Comparison of ENCODE assay signal across 9 cellular contexts in genomic region chr10:43647576-43647975, GRCh38. TPM values are rescaled to one million over a fixed set of nuclear protein-coding genes. Genes with fewer than 3 reads are reported as not detected.
DNase-seq lines count a peak whose midpoint lies in the region; ATAC-seq and TF ChIP-seq lines count a peak whose summit lies in the region.
"Had no signal": no experiment of that assay in that cellular context is flagged by ENCODE, and none has a peak within 500 bp of the region (broad histone marks: within the 10 kb centered on the region; RNA-seq: fewer than 3 reads in every experiment).

No MANE protein-coding gene starts in this region.

- TF ChIP-seq CTCF in brain (conservative IDR thresholded peaks at IDR 0.05) = no peak

- no peak for ATAC-seq in stimulated activated naive CD8-positive, alpha-beta T cell treated with anti-CD3 and anti-CD28 coated beads, Interleukin-15, Interleukin-2, amounts not matched to agents 100 U/mL and 50 U/mL, for 24 hours
- ATAC-seq in HG03045 (IDR thresholded peaks at IDR 0.05; ENCODE audit: unreplicated experiment) (no peak), HG02840 (IDR thresholded peaks at IDR 0.05; ENCODE audit: low FRiP score, unreplicated experiment) (no peak)

- peaks cover 35% of the 10 kb centered on the region for H3K9me3 Mint-ChIP-seq in stimulated activated naive CD8-positive, alpha-beta T cell treated with anti-CD3 and anti-CD28 coated beads, Interleukin-15, Interleukin-2, amounts not matched to agents 100 ng/mL and 50 ng/mL, for 24 hours
- H3K9me3 Mint-ChIP-seq in brain = peaks cover 50 to 56% (median 54%) of the 10 kb centered on the region in 5 experiments

- peak overlapping the region; percentile 87 for H3K4me3 Mint-ChIP-seq in stimulated activated naive CD8-positive, alpha-beta T cell treated with anti-CD3 and anti-CD28 coated beads, Interleukin-15, Interleukin-2, amounts not matched to agents 100 ng/mL and 50 ng/mL, for 24 hours
- peak overlapping the region; percentile 89 to 98 (median 98) for H3K4me3 Mint-ChIP-seq in brain

- H3K27me3 Mint-ChIP-seq in stimulated activated naive CD8-positive, alpha-beta T cell treated with anti-CD3 and anti-CD28 coated beads, Interleukin-15, Interleukin-2, amounts not matched to agents 100 ng/mL and 50 ng/mL, for 24 hours = no peaks in the 10 kb centered on the region
- H3K27me3 Mint-ChIP-seq in brain = no peaks in the 10 kb centered on the region

- peaks cover 51% of the 10 kb centered on the region for H3K36me3 Mint-ChIP-seq in stimulated activated naive CD8-positive, alpha-beta T cell treated with anti-CD3 and anti-CD28 coated beads, Interleukin-15, Interleukin-2, amounts not matched to agents 100 ng/mL and 50 ng/mL, for 24 hours (ENCODE audit: low read depth)
- peaks cover 60% of the 10 kb centered on the region for H3K36me3 Mint-ChIP-seq in brain

- H3K27ac Mint-ChIP-seq in stimulated activated naive CD8-positive, alpha-beta T cell treated with anti-CD3 and anti-CD28 coated beads, Interleukin-15, Interleukin-2, amounts not matched to agents 100 ng/mL and 50 ng/mL, for 24 hours = peak overlapping the region; percentile 91
- H3K27ac Mint-ChIP-seq in brain = peak overlapping the region; percentile 92 to 99 (median 93)

- peaks cover 14% of the 10 kb centered on the region for H3K4me1 Mint-ChIP-seq in stimulated activated naive CD8-positive, alpha-beta T cell treated with anti-CD3 and anti-CD28 coated beads, Interleukin-15, Interleukin-2, amounts not matched to agents 100 ng/mL and 50 ng/mL, for 24 hours (ENCODE audit: low read depth)
- H3K4me1 Mint-ChIP-seq in brain = peaks cover 21% of the 10 kb centered on the region

- DNase-seq in stimulated activated naive CD8-positive, alpha-beta T cell treated with anti-CD3 and anti-CD28 coated beads, Interleukin-15, Interleukin-2, amounts not matched to agents 100 U/mL and 50 U/mL, for 24 hours = no peak
- DNase-seq in myocyte (ENCODE audit: low read depth) = peak; percentile 82
- no peak for DNase-seq in DMS153 treated with DMSO at 0.1 percent for 48 hours (lab: John Stamatoyannopoulos, UW; ENCODE audit: unreplicated experiment)
- no peak for DNase-seq in kidney tubule cell (ENCODE audit: low spot score)
- DNase-seq: left colon had no signal

RNA-seq across cellular contexts. Expression of gene ZNF32, which starts 1.1 kb away (rescaled TPM):
- polyA plus RNA-seq in brain (ENCODE audit: insufficient read depth, low read depth, low replicate concordance) = 97.9 TPM
- total RNA-seq in myocyte = 28.6 and 35.2 TPM in 2 replicates
- 32.8 TPM for polyA plus RNA-seq in myocyte (2012)

RNA-seq across cellular contexts. Expression of gene ZNF485, which starts 41.3 kb away (rescaled TPM):
- polyA plus RNA-seq in brain (ENCODE audit: insufficient read depth, low read depth, low replicate concordance) = 0.92 TPM
- total RNA-seq in myocyte = 2.5 and 3.9 TPM in 2 replicates
- 1.2 TPM for polyA plus RNA-seq in myocyte (2012)
